12 cellular contexts compared by ENCODE assay signal in genomic region chr5:71939452-71939932, GRCh38.
DNase-seq lines count a peak whose midpoint lies in the region; ATAC-seq and TF ChIP-seq lines count a peak whose summit lies in the region.
"Had no signal": no experiment of that assay in that cellular context is flagged by ENCODE, and none has a peak within 500 bp of the region (broad histone marks: within the 10 kb centered on the region; RNA-seq: fewer than 3 reads in every experiment).

No MANE protein-coding gene starts in this region.

- no peak overlapping the region for H3K9ac ChIP-seq in SK-N-SH

- no peak overlapping the region for H3K4me2 ChIP-seq in SK-N-SH

- H3K79me2 ChIP-seq in SK-N-SH (ENCODE audit: insufficient read depth): no peaks in the 10 kb centered on the region

- H3F3A ChIP-seq in SK-N-SH (replicated peaks; ENCODE audit: insufficient read depth): no peaks in the 10 kb centered on the region

- H3K36me3 ChIP-seq in SK-N-SH (replicated peaks in 1 of 2; ENCODE audit: control insufficient read depth in 1 of 2, insufficient read depth in 2 of 2, low read length in 1 of 2): no peaks in the 10 kb centered on the region
- H3K36me3 ChIP-seq: vagina had no signal

- H2AFZ ChIP-seq in SK-N-SH (ENCODE audit: low read depth): peak overlapping the region; percentile 43; the same call in 1 of the 2 replicates

- in situ Hi-C loops in GM13976 (cut with MboI; ENCODE audit: low sequenced_read_pairs, unreplicated experiment): no loop called here

- no peak overlapping the region; a peak in 1 of 4 replicates for H3K27ac ChIP-seq in SK-N-SH (ENCODE audit: low read depth in 2 of 2, low read length in 1 of 2)
- H3K27ac ChIP-seq: vagina had no signal

- TF ChIP-seq EP300 in SK-N-SH (IDR thresholded peaks at IDR 0.05; ENCODE audit: borderline replicate concordance in 1 of 2, low read depth in 1 of 2, low read length in 1 of 2): no peak

- no peaks in the 10 kb centered on the region for H4K20me1 ChIP-seq in SK-N-SH (ENCODE audit: insufficient read depth)

- H3K9me3 Mint-ChIP-seq in progenitor cell of endocrine pancreas (ENCODE audit: low read depth): no peaks in the 10 kb centered on the region
- peaks cover 13% of the 10 kb centered on the region for H3K9me3 Mint-ChIP-seq in nephron progenitor cell

- ATAC-seq in left cardiac atrium: peak; percentile 23 to 34

- no peak overlapping the region for H3K4me3 ChIP-seq in SK-N-SH (ENCODE audit: low read depth in 2 of 2, low read length in 1 of 2)
- H3K4me3 ChIP-seq: vagina had no signal

- WGBS in SK-N-SH (ENCODE audit: low lambda C conversion rate): 24% methylated on average over 3 of the region's 3 CpGs

- H3K4me1 ChIP-seq in SK-N-SH (ENCODE audit: control insufficient read depth in 1 of 2, insufficient read depth in 2 of 2, low read depth in 1 of 2, low read length in 1 of 2): peaks cover 0 to 15% of the 10 kb centered on the region in 2 experiments; a peak in 2 of 4 replicates

- no peaks in the 10 kb centered on the region for H3K9me3 ChIP-seq in SK-N-SH
- H3K9me3 ChIP-seq: vagina had no signal

- no peak for TF ChIP-seq RAD21 in SK-N-SH (IDR thresholded peaks at IDR 0.05; ENCODE audit: low read length)

- no peak for TF ChIP-seq CTCF in SK-N-SH (IDR thresholded peaks at IDR 0.05)
- no peak for TF ChIP-seq CTCF in progenitor cell of endocrine pancreas (IDR thresholded peaks at IDR 0.05; ENCODE audit: unreplicated experiment)
- no peak for TF ChIP-seq CTCF in nephron progenitor cell (IDR thresholded peaks at IDR 0.05)
- TF ChIP-seq CTCF in GM13976 (IDR thresholded peaks at IDR 0.05; ENCODE audit: borderline replicate concordance, control extremely low read depth, extremely low read depth, insufficient read depth, missing control alignments): no peak

- H3K4me1 Mint-ChIP-seq in progenitor cell of endocrine pancreas (ENCODE audit: low read depth) (peaks cover 5% of the 10 kb centered on the region), nephron progenitor cell (peaks cover 11% of the 10 kb centered on the region)

- intact Hi-C loops in left cardiac atrium (cut with DNase I) (no loop called here), cardiac septum (cut with DNase I) (no loop called here)

- H3K36me3 Mint-ChIP-seq in progenitor cell of endocrine pancreas (ENCODE audit: insufficient read depth): no peaks in the 10 kb centered on the region
- no peaks in the 10 kb centered on the region for H3K36me3 Mint-ChIP-seq in nephron progenitor cell (ENCODE audit: low read depth)

- POLR2A ChIA-PET in SK-N-SH (lab: Yijun Ruan, JAX): interaction anchor here (1.0 kb wide), 1 partner anchor 343 kb away, joined by 4 read pairs; no protein-coding TSS in a partner anchor

- H3K27ac Mint-ChIP-seq in progenitor cell of endocrine pancreas (no peak overlapping the region), nephron progenitor cell (no peak overlapping the region)

- H3K27me3 Mint-ChIP-seq in progenitor cell of endocrine pancreas: peaks cover 6% of the 10 kb centered on the region
- no peaks in the 10 kb centered on the region for H3K27me3 Mint-ChIP-seq in nephron progenitor cell (ENCODE audit: low read depth, poor library complexity)

- H3K9me2 ChIP-seq in SK-N-SH: no peaks in the 10 kb centered on the region

- DNase-seq in left cardiac atrium (no peak), cardiac septum (ENCODE audit: low spot score) (no peak), SK-N-SH (peak; percentile 22), islet precursor cell (peak; percentile 61), HCEC 1CT (no peak), progenitor cell of endocrine pancreas (ENCODE audit: low spot score, unreplicated experiment) (no peak), nephron progenitor cell (no peak), GM13976 (ENCODE audit: low spot score) (no peak)
- DNase-seq: EL; foreskin fibroblast; stimulated activated CD4-positive, alpha-beta T cell treated with anti-CD3 and anti-CD28 coated beads, Interleukin-15, amount 100 ng/mL, for 24 hours had no signal

- no peaks in the 10 kb centered on the region for H3K27me3 ChIP-seq in SK-N-SH (ENCODE audit: insufficient read depth)
- H3K27me3 ChIP-seq: vagina had no signal

- H3K4me3 Mint-ChIP-seq in progenitor cell of endocrine pancreas (ENCODE audit: low read depth) (no peak overlapping the region), nephron progenitor cell (no peak overlapping the region)

- CTCF ChIA-PET in SK-N-SH (lab: Yijun Ruan, JAX): interaction anchor here (1.1 to 1.5 kb wide), 2 partner anchors 15 to 42 kb away, joined by 3 to 5 read pairs; no protein-coding TSS in a partner anchor

TF ChIP-seq in SK-N-SH, 30 proteins besides CTCF, POLR2A, EP300 and RAD21 (continues in another document):
- TF ChIP-seq FOSL2 (IDR thresholded peaks at IDR 0.05; ENCODE audit: borderline replicate concordance, low read depth) (no peak), TAF1 (IDR thresholded peaks at IDR 0.05; ENCODE audit: borderline replicate concordance, low read depth, low read length) (no peak), NFIC (IDR thresholded peaks at IDR 0.05; ENCODE audit: borderline replicate concordance) (no peak), SIN3A (IDR thresholded peaks at IDR 0.05; ENCODE audit: borderline replicate concordance, low read depth, low read length) (no peak), JUND (IDR thresholded peaks at IDR 0.05) (no peak), GATA2 (CRISPR knock-in tag; IDR thresholded peaks at IDR 0.05) (no peak), ELF1 (IDR thresholded peaks at IDR 0.05) (no peak), MXI1 (IDR thresholded peaks at IDR 0.05; ENCODE audit: low read depth, low read length) (no peak; the same call in 1 of the 2 replicates), MEF2A (IDR thresholded peaks at IDR 0.05; ENCODE audit: borderline replicate concordance, low read depth) (no peak), REST (IDR thresholded peaks at IDR 0.05; ENCODE audit: low read depth, low read length) (no peak), GABPA (IDR thresholded peaks at IDR 0.05; ENCODE audit: low read depth) (no peak), IRF3 (IDR thresholded peaks at IDR 0.05; ENCODE audit: low read depth, low read length) (no peak), POLR2AphosphoS5 (IDR thresholded peaks at IDR 0.05; ENCODE audit: low read depth, low read length) (no peak), USF1 (IDR thresholded peaks at IDR 0.05; ENCODE audit: borderline replicate concordance, low read depth) (no peak), RXRA (IDR thresholded peaks at IDR 0.05; ENCODE audit: borderline replicate concordance, low read depth) (no peak), SMC3 (IDR thresholded peaks at IDR 0.05; ENCODE audit: low read depth, low read length) (no peak), USF2 (IDR thresholded peaks at IDR 0.05; ENCODE audit: borderline replicate concordance, low read depth, low read length) (no peak)

Comparison
In these comparisons a context has a peak if more than half of its experiments do, and no peak if none do; other contexts are left out.
1. DNase-seq: peak in SK-N-SH (single experiment) and islet precursor cell (single experiment); none in left cardiac atrium (single experiment), cardiac septum (single experiment), HCEC 1CT (single experiment), progenitor cell of endocrine pancreas (single experiment), nephron progenitor cell (single experiment) and GM13976 (single experiment).